In genomic region chr17:9138161-9138717, GRCh38 we compare ENCODE assay signal across 17 cellular contexts.
"Had no signal": no experiment of that assay in that cellular context is flagged by ENCODE, and none has a peak within 500 bp of the region (broad histone marks: within the 10 kb centered on the region; RNA-seq: fewer than 3 reads in every experiment).

No MANE protein-coding gene starts in this region.

- ATAC-seq: naive thymus-derived CD8-positive, alpha-beta T cell; right lobe of liver; stimulated activated naive B cell treated with anti-CD40 and anti-IgM and Interleukin-4, amounts not matched to agents 10 μg/mL and 1 μg/mL and 100 μg/mL, for 72 hours; T-cell had no signal

- H3K4me3 Mint-ChIP-seq: activated CD4-positive, alpha-beta T cell treated with anti-CD3 and anti-CD28 coated beads, Interleukin-2, amount 10 ng/mL, durations not matched to agents 24 days and 14 days; activated naive CD4-positive, alpha-beta T cell treated with anti-CD3 and anti-CD28 coated beads, Interleukin-2, amount 10 ng/mL, durations not matched to agents 7 days and 5 days; naive thymus-derived CD8-positive, alpha-beta T cell; stimulated activated naive B cell treated with anti-CD40 and anti-IgM and Interleukin-4, amounts not matched to agents 10 μg/mL and 1 μg/mL and 100 μg/mL, for 72 hours; T-cell; type B pancreatic cell had no signal

- H3K4me3 ChIP-seq: coronary artery, right lobe of liver had no signal

- H3K27ac Mint-ChIP-seq: activated CD4-positive, alpha-beta T cell treated with anti-CD3 and anti-CD28 coated beads, Interleukin-2, amount 10 ng/mL, durations not matched to agents 24 days and 14 days; activated naive CD4-positive, alpha-beta T cell treated with anti-CD3 and anti-CD28 coated beads, Interleukin-2, amount 10 ng/mL, durations not matched to agents 7 days and 5 days; activated T-helper 2 cell treated with anti-CD3 and anti-CD28 coated beads, Interferon-gamma antibody, Interleukin-2, Interleukin-4, amounts not matched to agents 10 μg/mL and 5 μg/mL and 100 μg/mL, durations not matched to agents 14 hours and 24 hours and 36 hours; naive thymus-derived CD8-positive, alpha-beta T cell; progenitor cell of endocrine pancreas; stimulated activated naive B cell treated with anti-CD40 and anti-IgM and Interleukin-4, amounts not matched to agents 10 μg/mL and 1 μg/mL and 100 μg/mL, for 72 hours; T-cell; type B pancreatic cell had no signal

- H3K27ac ChIP-seq: coronary artery, epithelial cell of prostate, right lobe of liver, VCaP had no signal

- H3K27me3 Mint-ChIP-seq: activated CD4-positive, alpha-beta T cell treated with anti-CD3 and anti-CD28 coated beads, Interleukin-2, amount 10 ng/mL, durations not matched to agents 24 days and 14 days; activated naive CD4-positive, alpha-beta T cell treated with anti-CD3 and anti-CD28 coated beads, Interleukin-2, amount 10 ng/mL, durations not matched to agents 7 days and 5 days had no signal

- H3K9me3 ChIP-seq: right lobe of liver had no signal

- H3K9me3 Mint-ChIP-seq: activated CD4-positive, alpha-beta T cell treated with anti-CD3 and anti-CD28 coated beads, Interleukin-2, amount 10 ng/mL, durations not matched to agents 24 days and 14 days; activated naive CD4-positive, alpha-beta T cell treated with anti-CD3 and anti-CD28 coated beads, Interleukin-2, amount 10 ng/mL, durations not matched to agents 7 days and 5 days; activated T-helper 2 cell treated with anti-CD3 and anti-CD28 coated beads, Interferon-gamma antibody, Interleukin-2, Interleukin-4, amounts not matched to agents 10 μg/mL and 5 μg/mL and 100 μg/mL, durations not matched to agents 14 hours and 24 hours and 36 hours; naive thymus-derived CD8-positive, alpha-beta T cell; stimulated activated naive B cell treated with anti-CD40 and anti-IgM and Interleukin-4, amounts not matched to agents 10 μg/mL and 1 μg/mL and 100 μg/mL, for 72 hours; T-cell; type B pancreatic cell had no signal

- DNase-seq: activated CD4-positive, alpha-beta T cell treated with anti-CD3 and anti-CD28 coated beads, Interleukin-2, amount 10 ng/mL, durations not matched to agents 24 days and 14 days; activated naive CD4-positive, alpha-beta T cell treated with anti-CD3 and anti-CD28 coated beads, Interleukin-2, amount 10 ng/mL, durations not matched to agents 7 days and 5 days; activated T-cell treated with anti-CD3 and anti-CD28 coated beads for 4 hours; central memory CD4-positive, alpha-beta T cell; effector CD8-positive, alpha-beta T cell; hypothalamus; naive thymus-derived CD8-positive, alpha-beta T cell; right lobe of liver; stimulated activated naive B cell treated with anti-CD40 and anti-IgM and Interleukin-4, amounts not matched to agents 10 μg/mL and 1 μg/mL and 100 μg/mL, for 72 hours; substantia nigra; T-cell had no signal

- H3K4me1 Mint-ChIP-seq: activated CD4-positive, alpha-beta T cell treated with anti-CD3 and anti-CD28 coated beads, Interleukin-2, amount 10 ng/mL, durations not matched to agents 24 days and 14 days; activated naive CD4-positive, alpha-beta T cell treated with anti-CD3 and anti-CD28 coated beads, Interleukin-2, amount 10 ng/mL, durations not matched to agents 7 days and 5 days; stimulated activated naive B cell treated with anti-CD40 and anti-IgM and Interleukin-4, amounts not matched to agents 10 μg/mL and 1 μg/mL and 100 μg/mL, for 72 hours; T-cell had no signal

- H3K36me3 Mint-ChIP-seq: activated naive CD4-positive, alpha-beta T cell treated with anti-CD3 and anti-CD28 coated beads, Interleukin-2, amount 10 ng/mL, durations not matched to agents 7 days and 5 days; naive thymus-derived CD8-positive, alpha-beta T cell; stimulated activated naive B cell treated with anti-CD40 and anti-IgM and Interleukin-4, amounts not matched to agents 10 μg/mL and 1 μg/mL and 100 μg/mL, for 72 hours; T-cell had no signal

- H3K27me3 ChIP-seq: right lobe of liver had no signal

- H3K36me3 ChIP-seq: right lobe of liver had no signal
